1 cellular context compared by ENCODE assay signal in genomic region chr12:49717800-49718199, GRCh38.
TF ChIP-seq lines count a peak whose summit lies in the region.
"Not testable (repeated sequence)": the region's sequence is repeated elsewhere in the genome, so short reads cannot be mapped to it uniquely, and the experiment has no call there.

No MANE protein-coding gene starts in this region.

- CTCF ChIA-PET in HEK293 (lab: Yijun Ruan, JAX), result interaction anchor here (0.5 to 3.2 kb wide), 4 partner anchors 10 to 82 kb away, joined by 3 to 8 read pairs (median 4); partner anchors contain the start of gene TMBIM6

- POLR2A ChIA-PET in HEK293 (lab: Yijun Ruan, JAX), result interaction anchor here (1.5 to 3.1 kb wide), 2 partner anchors 24 to 77 kb away, joined by 3 to 15 read pairs; partner anchors contain the start of gene TMBIM6

- not testable (repeated sequence) for H3K27ac ChIP-seq in HEK293 (ENCODE audit: extremely low read depth, low read depth, low read length)

- not testable (repeated sequence) for TF ChIP-seq CTCF in HEK293 (tag by site-specific recombination; IDR thresholded peaks at IDR 0.05)

- H3K4me3 ChIP-seq in HEK293 (ENCODE audit: low read depth, low read length), result not testable (repeated sequence)

- H3K4me1 ChIP-seq in HEK293 (ENCODE audit: control insufficient read depth, insufficient read depth, low read length), result not testable (repeated sequence)

- H3K9me3 ChIP-seq in HEK293 (ENCODE audit: control insufficient read depth, insufficient read depth, low read depth, low read length), result not testable (repeated sequence)

- not testable (repeated sequence) for H3K36me3 ChIP-seq in HEK293 (ENCODE audit: control insufficient read depth in 2 of 2, insufficient read depth in 1 of 2, low read length in 2 of 2)

TF ChIP-seq in HEK293, 187 proteins besides CTCF, POLR2A, EP300 and RAD21:
- peak; percentile 96 for TF ChIP-seq SCRT1 (tag by site-specific recombination; IDR thresholded peaks at IDR 0.05; ENCODE audit: borderline replicate concordance)
- peak; percentile 91 for TF ChIP-seq SCRT2 (tag by site-specific recombination; IDR thresholded peaks at IDR 0.05)
TF ChIP-seq in HEK293: peak in this region for 2; not testable (repeated sequence) for 185.
